In the genomic region with DNA sequence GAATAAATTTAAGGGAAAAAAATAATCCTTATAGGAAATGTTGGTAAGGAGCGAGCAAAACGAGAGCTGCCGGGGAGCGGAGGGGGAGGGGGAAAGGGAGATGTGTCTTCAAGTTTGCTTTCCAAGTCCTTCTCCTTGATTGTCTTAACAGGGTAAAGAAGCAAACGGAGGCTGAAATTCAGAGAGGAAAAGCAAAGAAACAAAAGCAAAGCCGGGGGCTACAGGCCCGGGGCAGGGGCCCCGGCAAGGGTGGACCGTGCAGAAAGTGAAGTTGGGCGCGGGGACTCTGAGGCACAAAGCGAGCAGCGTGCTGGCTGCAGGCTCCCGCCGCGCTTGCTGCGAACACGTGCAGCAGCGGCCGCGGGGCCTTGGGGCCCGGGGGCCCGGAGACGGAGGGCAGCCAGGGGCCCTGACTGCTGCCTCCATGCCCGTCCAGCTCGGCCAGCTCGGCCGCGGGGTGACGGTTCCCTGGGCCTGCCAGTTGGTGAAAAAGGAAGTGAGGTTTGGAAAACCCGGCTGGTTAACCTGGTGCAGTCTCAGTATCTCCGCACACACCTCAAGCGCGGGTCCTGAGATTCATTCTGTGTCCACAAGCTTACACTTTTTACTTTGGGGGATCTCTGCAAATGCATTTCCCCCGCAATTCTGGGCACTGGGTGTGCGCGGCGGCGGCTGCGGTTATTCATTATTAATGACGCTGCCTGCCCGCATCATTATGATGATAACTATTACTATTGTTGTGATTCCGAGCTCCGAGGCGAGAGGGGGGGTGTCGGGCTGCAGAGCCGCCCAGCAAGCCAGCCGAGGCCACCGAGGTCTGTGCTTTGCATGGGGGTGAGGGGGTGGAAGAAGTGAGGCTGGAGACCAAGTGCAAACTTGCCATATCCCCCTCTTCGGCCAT, we compare ENCODE assay signal across 8 cellular contexts. TPM values are rescaled to one million over a fixed set of nuclear protein-coding genes. Genes with fewer than 3 reads are reported as not detected.
DNase-seq lines count a peak whose midpoint lies in the region; ATAC-seq and TF ChIP-seq lines count a peak whose summit lies in the region.

No MANE protein-coding gene starts in this region.

- peak; percentile 32 for DNase-seq in NCI-H1436 (lab: John Stamatoyannopoulos, UW)
- DNase-seq in NCI-H1436 treated with DMSO at 0.1 percent for 48 hours (lab: John Stamatoyannopoulos, UW): no peak
- DNase-seq in HFF-Myc (ENCODE audit: extremely low read depth, low read depth): no peak
- no peak for DNase-seq in PC-9
- no peak for DNase-seq in hepatic stellate cell (ENCODE audit: low spot score)

- TF ChIP-seq CTCF in HFF-Myc (IDR thresholded peaks at IDR 0.05; ENCODE audit: low read depth, low read length, missing control alignments) (no peak), PC-9 (conservative IDR thresholded peaks at IDR 0.05) (no peak)

- H3K79me2 ChIP-seq in PC-9 (ENCODE audit: low read depth): no peaks in the 10 kb centered on the region

- intact Hi-C loops in PC-9 (cut with micrococcal nuclease; ENCODE audit: unreplicated experiment): no loop called here

- CTCF ChIA-PET in PC-9 (lab: Charles Lee): no interaction called here

- no peak overlapping the region for H2AFZ ChIP-seq in PC-9

- no peaks in the 10 kb centered on the region for H3F3A ChIP-seq in PC-9 (ENCODE audit: insufficient read depth, low read depth)

- no TSS peak for BruUV-seq in PC-9 (replicated peaks; lab: Mats Ljungman, UMichigan)

- no peaks in the 10 kb centered on the region for H3K36me3 ChIP-seq in PC-9 (ENCODE audit: low read depth)
- H3K36me3 ChIP-seq in duodenal mucosa (ENCODE audit: control insufficient read depth in 1 of 2, insufficient read depth in 2 of 2, low read length in 2 of 2): peaks cover 5 to 13% of the 10 kb centered on the region in 2 donors
- H3K36me3 ChIP-seq in mucosa of stomach (ENCODE audit: control insufficient read depth, insufficient read depth, low read length): no peaks in the 10 kb centered on the region

- no peak for ATAC-seq in GM21619 (IDR thresholded peaks at IDR 0.05; ENCODE audit: unreplicated experiment)

- H3K9me3 ChIP-seq in PC-9 (ENCODE audit: insufficient read depth, low read depth): no peaks in the 10 kb centered on the region
- H3K9me3 ChIP-seq in duodenal mucosa (ENCODE audit: control insufficient read depth in 1 of 2, low read length in 2 of 2): no peaks in the 10 kb centered on the region
- no peaks in the 10 kb centered on the region for H3K9me3 ChIP-seq in mucosa of stomach (ENCODE audit: control insufficient read depth, low read length)

- no peak overlapping the region for H3K27ac ChIP-seq in PC-9
- H3K27ac ChIP-seq in duodenal mucosa (ENCODE audit: low read depth, low read length): peak overlapping the region; percentile 39

- H3K9ac ChIP-seq in duodenal mucosa (ENCODE audit: low read depth in 1 of 2, low read length in 2 of 2) (peak overlapping the region; percentile 33 to 61), mucosa of stomach (ENCODE audit: low read length) (peak overlapping the region; percentile 63)

- H4K20me1 ChIP-seq in PC-9 (ENCODE audit: insufficient read depth): no peaks in the 10 kb centered on the region

- no peaks in the 10 kb centered on the region for H3K9me2 ChIP-seq in PC-9 (ENCODE audit: insufficient read depth)

- POLR2A ChIA-PET in PC-9 (lab: Charles Lee; ENCODE audit: unreplicated experiment): no interaction called here

- H3K27me3 ChIP-seq in PC-9 (ENCODE audit: insufficient read depth, low read depth) (peaks cover 81% of the 10 kb centered on the region), duodenal mucosa (ENCODE audit: control insufficient read depth in 1 of 2, insufficient read depth in 2 of 2, low read length in 2 of 2) (peaks cover 2 to 5% of the 10 kb centered on the region in 2 donors), mucosa of stomach (ENCODE audit: control insufficient read depth, insufficient read depth, low read length) (peaks cover 18% of the 10 kb centered on the region)

- H3K4me3 ChIP-seq in HFF-Myc (replicated peaks; ENCODE audit: low read depth, low read length): peak overlapping the region; percentile 64
- H3K4me3 ChIP-seq in PC-9: no peak overlapping the region; the same call in 1 of the 2 replicates
- H3K4me3 ChIP-seq in duodenal mucosa (ENCODE audit: low read depth in 1 of 2, low read length in 2 of 2): peak overlapping the region; percentile 77 to 89
- peak overlapping the region; percentile 82 for H3K4me3 ChIP-seq in mucosa of stomach (ENCODE audit: low read length)

- peak overlapping the region; percentile 40 for H3K4me2 ChIP-seq in PC-9

- H3K4me1 ChIP-seq in PC-9 (replicated peaks; ENCODE audit: insufficient read depth) (0 out of 2 replicates have a peak, but pooled peaks cover 7% of the 10 kb centered on the region), duodenal mucosa (ENCODE audit: control insufficient read depth in 1 of 2, insufficient read depth in 2 of 2, low read length in 2 of 2) (peaks cover 25 to 26% of the 10 kb centered on the region in 2 donors), mucosa of stomach (ENCODE audit: control insufficient read depth, insufficient read depth, low read length) (peaks cover 20% of the 10 kb centered on the region)

RNA-seq across cellular contexts. Expression of gene BCL11A, which starts 4.0 kb away (rescaled TPM):
- total RNA-seq in PC-9 (2021): not detected in 2 replicates
